ENCODE assay signal across 11 cellular contexts in the genomic region with DNA sequence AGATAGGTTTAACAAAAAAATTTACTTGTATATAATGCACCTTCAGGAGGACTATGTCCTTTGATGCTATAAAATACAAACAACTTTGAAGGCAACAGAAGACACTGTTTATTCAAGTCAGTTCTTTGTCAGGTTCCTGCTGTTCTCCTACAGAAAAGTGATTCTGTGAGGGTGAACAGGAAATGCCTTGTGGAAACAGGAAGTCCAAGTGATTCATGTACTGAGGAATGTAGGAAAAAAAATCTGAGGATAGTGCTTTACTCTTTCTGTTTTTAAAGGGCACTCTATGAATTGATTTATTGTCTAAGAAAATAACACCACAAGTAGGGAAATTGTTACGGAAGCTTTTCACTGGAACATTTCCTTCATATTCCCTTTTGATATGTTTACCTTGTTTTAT.
DNase-seq lines count a peak whose midpoint lies in the region; ATAC-seq and TF ChIP-seq lines count a peak whose summit lies in the region.
"Had no signal": no experiment of that assay in that cellular context is flagged by ENCODE, and none has a peak within 500 bp of the region (broad histone marks: within the 10 kb centered on the region; RNA-seq: fewer than 3 reads in every experiment).

No MANE protein-coding gene starts in this region.

- TF ChIP-seq CTCF in RWPE1 (conservative IDR thresholded peaks at IDR 0.05; ENCODE audit: low read depth): no peak

- no peak for ATAC-seq in HG02571 (IDR thresholded peaks at IDR 0.05; ENCODE audit: unreplicated experiment)

- H3K27ac ChIP-seq in RWPE1: no peak overlapping the region

- POLR2A ChIA-PET in RWPE1 (lab: Yijun Ruan, JAX; ENCODE audit: low non-redundant PET): no interaction called here

- DNase-seq in GM04503 (ENCODE audit: low read depth) (peak; percentile 29), RWPE1 (ENCODE audit: low spot score) (peak; percentile 64), fibroblast of peridontal ligament (ENCODE audit: extremely low read depth) (peak; percentile 62), pons (ENCODE audit: low spot score) (peak; percentile 24), posterior cingulate gyrus (no peak), DMS 273 (lab: John Stamatoyannopoulos, UW; ENCODE audit: unreplicated experiment) (no peak)
- DNase-seq in activated CD8-positive, alpha-beta memory T cell treated with anti-CD3 and anti-CD28 coated beads, Interleukin-2, amount 50 U/mL, for 48 hours: no peak
- DNase-seq: activated CD4-positive, alpha-beta T cell treated with anti-CD3 and anti-CD28 coated beads for 4 hours; islet precursor cell; NK-92 treated with Interleukin-12 subunit alpha and Interleukin-12 subunit beta, amount 100 ng/mL, for 24 hours had no signal

- CTCF ChIA-PET in RWPE1 (lab: Yijun Ruan, JAX): interaction anchor here (0.8 kb wide), 1 partner anchor 118 kb away, joined by 4 read pairs; no protein-coding TSS in a partner anchor

- intact Hi-C loops in posterior cingulate gyrus (cut with DNase I): no loop called here

Comparison
In these comparisons a context has a peak if more than half of its experiments do, and no peak if none do; other contexts are left out.
1. DNase-seq: peak in GM04503 (single experiment), RWPE1 (single experiment), fibroblast of peridontal ligament (single experiment) and pons (single experiment); none in posterior cingulate gyrus (0 of 10), DMS 273 (single experiment) and activated CD8-positive, alpha-beta memory T cell treated with anti-CD3 and anti-CD28 coated beads, Interleukin-2, amount 50 U/mL, for 48 hours (single experiment).